Comparison of ENCODE assay signal across 27 cellular contexts in genomic region chr16:11755022-11755760, GRCh38. TPM values are rescaled to one million over a fixed set of nuclear protein-coding genes. Genes with fewer than 3 reads are reported as not detected.
DNase-seq lines count a peak whose midpoint lies in the region; ATAC-seq, FAIRE-seq and TF ChIP-seq lines count a peak whose summit lies in the region.
"Had no signal": no experiment of that assay in that cellular context is flagged by ENCODE, and none has a peak within 500 bp of the region (broad histone marks: within the 10 kb centered on the region; RNA-seq: fewer than 3 reads in every experiment).

No MANE protein-coding gene starts in this region.

- H3K9me3 Mint-ChIP-seq in T-helper 2 cell treated with Interferon-gamma antibody and Interleukin-4, amounts not matched to agents 5 μg/mL and 100 μg/mL, for 36 hours = no peaks in the 10 kb centered on the region
- no peaks in the 10 kb centered on the region for H3K9me3 Mint-ChIP-seq in T-cell
- H3K9me3 Mint-ChIP-seq: activated CD4-positive, alpha-beta memory T cell treated with anti-CD3 and anti-CD28 coated beads for 36 hours had no signal

- ATAC-seq in T-cell (replicated peaks in 1 of 4) (no peak), left lobe of liver (peak; percentile 27), pancreas (peak in 2 of 4 donors; percentile 20 to 33), HG03139 (IDR thresholded peaks at IDR 0.05; ENCODE audit: unreplicated experiment) (no peak)
- ATAC-seq: Right ventricle myocardium inferior, upper lobe of right lung had no signal

- H3K4me1 ChIP-seq in pancreas (peaks cover 24 to 61% (median 35%) of the 10 kb centered on the region in 3 donors), tibial artery (peaks cover 0 to 18% (median 11%) of the 10 kb centered on the region in 4 donors)
- H3K4me1 ChIP-seq: BE2C had no signal

- no peak overlapping the region for H3K4me3 Mint-ChIP-seq in T-helper 2 cell treated with Interferon-gamma antibody and Interleukin-4, amounts not matched to agents 5 μg/mL and 100 μg/mL, for 36 hours
- H3K4me3 Mint-ChIP-seq in T-cell = no peak overlapping the region
- H3K4me3 Mint-ChIP-seq: activated CD4-positive, alpha-beta memory T cell treated with anti-CD3 and anti-CD28 coated beads for 36 hours had no signal

- peaks cover 2% of the 10 kb centered on the region for H3K4me1 Mint-ChIP-seq in T-helper 2 cell treated with Interferon-gamma antibody and Interleukin-4, amounts not matched to agents 5 μg/mL and 100 μg/mL, for 36 hours (ENCODE audit: low read depth)
- no peaks in the 10 kb centered on the region for H3K4me1 Mint-ChIP-seq in T-cell

- H3K9me3 ChIP-seq in pancreas = no peaks in the 10 kb centered on the region
- H3K9me3 ChIP-seq in tibial artery = no peaks in the 10 kb centered on the region
- H3K9me3 ChIP-seq: BE2C, prostate gland, upper lobe of right lung had no signal

- H3K27me3 ChIP-seq in pancreas (no peaks in the 10 kb centered on the region), tibial artery (no peaks in the 10 kb centered on the region)
- H3K27me3 ChIP-seq: BE2C, upper lobe of right lung had no signal

- POLR2A ChIA-PET in T-cell (lab: Charles Lee) = no interaction called here

- H3K4me3 ChIP-seq in pancreas (no peak overlapping the region), tibial artery (no peak overlapping the region)
- H3K4me3 ChIP-seq: prostate gland, upper lobe of right lung had no signal

- FAIRE-seq in pancreas (lab: Jason Lieb, UNC) = no peak
- FAIRE-seq: A204.1, GM12891 had no signal

- H3K36me3 Mint-ChIP-seq in T-helper 2 cell treated with Interferon-gamma antibody and Interleukin-4, amounts not matched to agents 5 μg/mL and 100 μg/mL, for 36 hours (ENCODE audit: low read depth) = peaks cover 55% of the 10 kb centered on the region
- H3K36me3 Mint-ChIP-seq in T-cell = peaks cover 54% of the 10 kb centered on the region

- 78 to 79% methylated on average over 13 of the region's 13 CpGs for WGBS in pancreas, 2 donors

- peak overlapping the region; percentile 26 for H3K27ac Mint-ChIP-seq in T-helper 2 cell treated with Interferon-gamma antibody and Interleukin-4, amounts not matched to agents 5 μg/mL and 100 μg/mL, for 36 hours
- peak overlapping the region; percentile 12 to 17 for H3K27ac Mint-ChIP-seq in T-cell
- H3K27ac Mint-ChIP-seq: activated CD4-positive, alpha-beta memory T cell treated with anti-CD3 and anti-CD28 coated beads for 36 hours had no signal

- intact Hi-C loops in pancreas (cut with DNase I) (no loop called here), tibial artery (cut with DNase I; ENCODE audit: low total_unique reads) (no loop called here)

- H3K27ac ChIP-seq in pancreas (peak overlapping the region in 3 of 4 donors; percentile 8 to 74 (median 74)), tibial artery (no peak overlapping the region)
- H3K27ac ChIP-seq: upper lobe of right lung had no signal

- CTCF ChIA-PET in T-cell (lab: Charles Lee) = interaction anchor here in 1 of 2 donors (0.6 kb wide), 1 partner anchor 215 kb away, joined by 9 read pairs; no protein-coding TSS in a partner anchor

- H3K36me3 ChIP-seq in pancreas (peaks cover 0 to 25% (median 8%) of the 10 kb centered on the region in 3 donors), tibial artery (peaks cover 62 to 89% (median 66%) of the 10 kb centered on the region in 3 donors)
- H3K36me3 ChIP-seq: prostate gland had no signal

- H3K27me3 Mint-ChIP-seq in T-helper 2 cell treated with Interferon-gamma antibody and Interleukin-4, amounts not matched to agents 5 μg/mL and 100 μg/mL, for 36 hours (ENCODE audit: low read depth) = no peaks in the 10 kb centered on the region
- H3K27me3 Mint-ChIP-seq in T-cell = no peaks in the 10 kb centered on the region
- H3K27me3 Mint-ChIP-seq: activated CD4-positive, alpha-beta memory T cell treated with anti-CD3 and anti-CD28 coated beads for 36 hours had no signal

- no peak for DNase-seq in T-helper 2 cell treated with Interferon-gamma antibody and Interleukin-4, amounts not matched to agents 5 μg/mL and 100 μg/mL, for 36 hours (ENCODE audit: low spot score)
- no peak for DNase-seq in T-helper 2 cell
- no peak for DNase-seq in T-cell
- DNase-seq in left lobe of liver (ENCODE audit: low spot score) = no peak
- DNase-seq in pancreas = no peak
- DNase-seq in DMS153 (lab: John Stamatoyannopoulos, UW) = no peak
- no peak for DNase-seq in tibial artery
- DNase-seq: activated CD4-positive, alpha-beta memory T cell treated with anti-CD3 and anti-CD28 coated beads for 36 hours; activated CD4-positive, CD25-positive, alpha-beta regulatory T cell; activated CD8-positive, alpha-beta memory T cell treated with anti-CD3 and anti-CD28 coated beads, Interleukin-2, amount 50 U/mL, for 48 hours; activated effector memory CD4-positive, alpha-beta T cell treated with Interleukin-2 at 50 U/mL for 16 hours; BE2C; cerebellar nuclear complex; COR-L47; effector CD4-positive, alpha-beta T cell; foreskin fibroblast; hippocampal formation; IMR-90; NCI-H2081; NCI-H446; substantia nigra; upper lobe of right lung had no signal

- TF ChIP-seq CTCF in pancreas (IDR thresholded peaks at IDR 0.05) (no peak), tibial artery (IDR thresholded peaks at IDR 0.05) (no peak)

RNA-seq across cellular contexts. Expression of gene TXNDC11, which starts 12.5 kb away (rescaled TPM):
- total RNA-seq in T-cell (10 to 100 TPM; 44.0 to 76.3 (median 54.0) TPM), left lobe of liver (49.1 TPM), pancreas (10 to 100 TPM; 28.1 to 38.9 (median 35.9) TPM)
- 10 to 100 TPM; 54.7 to 80.8 TPM for polyA plus RNA-seq in pancreas

RNA-seq across cellular contexts. Expression of gene ZC3H7A, which starts 41.9 kb away (rescaled TPM):
- total RNA-seq in T-cell (100 to 1,000 TPM in 1 of 5 donors, 10 to 100 TPM in 4; 57.6 to 115 (median 68.2) TPM), left lobe of liver (20.5 TPM), pancreas (10 to 100 TPM; 23.8 to 34.5 (median 30.2) TPM)
- polyA plus RNA-seq in pancreas = 10 to 100 TPM; 20.0 to 39.6 TPM

Comparison
In these comparisons a context has a peak if more than half of its experiments do, and no peak if none do; other contexts are left out.
1. H3K27ac ChIP-seq: peak in pancreas (3 of 4); none in tibial artery (0 of 2).